14 cellular contexts compared by ENCODE assay signal in genomic region chr3:48711727-48712126, GRCh38. TPM values are rescaled to one million over a fixed set of nuclear protein-coding genes. Genes with fewer than 3 reads are reported as not detected.
A peak's percentile ranks its signal among the peaks of the same experiment; 100 is the strongest.
DNase-seq lines count a peak whose midpoint lies in the region; TF ChIP-seq lines count a peak whose summit lies in the region.
"Had no signal": no experiment of that assay in that cellular context is flagged by ENCODE, and none has a peak within 500 bp of the region (broad histone marks: within the 10 kb centered on the region; RNA-seq: fewer than 3 reads in every experiment).

No MANE protein-coding gene starts in this region.

- peak; percentile 38 for DNase-seq in D341Med (ENCODE audit: low spot score)
- peak; percentile 79 for DNase-seq in MG63
- DNase-seq in chondrocyte (ENCODE audit: low spot score), result no peak
- DNase-seq in caudate nucleus (lab: John Stamatoyannopoulos, UW), result no peak
- no peak for DNase-seq in G401 (ENCODE audit: low spot score)
- DNase-seq in sigmoid colon, result no peak
- DNase-seq: cortex of kidney; GDM1; heart right ventricle; right cardiac atrium; SIG-M5; stimulated activated CD4-positive, alpha-beta T cell treated with anti-CD3 and anti-CD28 coated beads, Interleukin-4, amount 100 ng/mL, for 1 hour; upper lobe of left lung had no signal

- TF ChIP-seq EP300 in sigmoid colon (IDR thresholded peaks at IDR 0.05), result no peak

- peak overlapping the region; percentile 8 for H3K27ac ChIP-seq in neutrophil
- H3K27ac ChIP-seq in caudate nucleus (ENCODE audit: low read depth, low read length), result no peak overlapping the region
- H3K27ac ChIP-seq in sigmoid colon, result no peak overlapping the region
- H3K27ac ChIP-seq: heart right ventricle had no signal

- WGBS in sigmoid colon, 2 donors, result 44 to 61% methylated on average over 2 of the region's 2 CpGs

- no peaks in the 10 kb centered on the region for H3K27me3 ChIP-seq in MG63
- H3K27me3 ChIP-seq in neutrophil, result no peaks in the 10 kb centered on the region
- no peaks in the 10 kb centered on the region for H3K27me3 ChIP-seq in sigmoid colon
- H3K27me3 ChIP-seq: heart right ventricle, upper lobe of left lung had no signal

- in situ Hi-C loops in G401 (cut with HindIII; ENCODE audit: low sequenced_read_pairs), result no loop called here

- TF ChIP-seq POLR2A in sigmoid colon (IDR thresholded peaks at IDR 0.05), result no peak

- H3K27me3 Mint-ChIP-seq in chondrocyte (ENCODE audit: low read depth), result no peaks in the 10 kb centered on the region

- H3K9me3 Mint-ChIP-seq in chondrocyte (ENCODE audit: low read depth), result no peaks in the 10 kb centered on the region

- H3K36me3 ChIP-seq in MG63, result peaks cover 18% of the 10 kb centered on the region
- H3K36me3 ChIP-seq in neutrophil, result peaks cover 61% of the 10 kb centered on the region
- peaks cover 0 to 66% (median 11%) of the 10 kb centered on the region in 4 donors for H3K36me3 ChIP-seq in sigmoid colon

- no peak overlapping the region for H3K4me3 Mint-ChIP-seq in chondrocyte (ENCODE audit: unreplicated experiment)

- intact Hi-C loops in sigmoid colon (cut with DNase I), result no loop called here

- H3K4me1 Mint-ChIP-seq in chondrocyte (ENCODE audit: low read depth), result peaks cover 57% of the 10 kb centered on the region

- H3K4me1 ChIP-seq in neutrophil (ENCODE audit: control insufficient read depth in 1 of 2, insufficient read depth in 1 of 2, low read depth in 1 of 2, low read length in 1 of 2) (peaks cover 9 to 18% of the 10 kb centered on the region in 2 experiments), sigmoid colon (peaks cover 0 to 72% (median 68%) of the 10 kb centered on the region in 4 donors)

- peaks cover 8% of the 10 kb centered on the region for H3K36me3 Mint-ChIP-seq in chondrocyte (ENCODE audit: low read depth)

- H3K27ac Mint-ChIP-seq in chondrocyte (ENCODE audit: unreplicated experiment), result peak overlapping the region; percentile 42

- TF ChIP-seq CTCF in chondrocyte (IDR thresholded peaks at IDR 0.05) (no peak), neutrophil (IDR thresholded peaks at IDR 0.05) (no peak), sigmoid colon (IDR thresholded peaks at IDR 0.05) (no peak)

- no peaks in the 10 kb centered on the region for H3K9me3 ChIP-seq in MG63
- no peaks in the 10 kb centered on the region for H3K9me3 ChIP-seq in neutrophil
- H3K9me3 ChIP-seq in sigmoid colon, result no peaks in the 10 kb centered on the region
- H3K9me3 ChIP-seq: heart right ventricle, upper lobe of left lung had no signal

- H3K4me3 ChIP-seq in MG63 (no peak overlapping the region), neutrophil (ENCODE audit: low read depth in 1 of 2, low read length in 1 of 2) (no peak overlapping the region), sigmoid colon (no peak overlapping the region)
- H3K4me3 ChIP-seq: heart right ventricle, upper lobe of left lung had no signal

RNA-seq across cellular contexts. Expression of gene IP6K2, which starts 5.3 kb away (rescaled TPM):
- total RNA-seq in MG63 (2014; rRNA removed; shearing (Covaris generic); ENCODE audit: low replicate concordance), result 14.6 and 15.9 TPM in 2 replicates
- total RNA-seq in chondrocyte, result 68.8 to 109 TPM (median 72.3 TPM) in 3 replicates
- 105 and 114 TPM in 2 replicates for total RNA-seq in G401 (2014; rRNA removed; shearing (Covaris generic))
- 100 to 1,000 TPM in 1 of 4 donors, 10 to 100 TPM in 3; 39.0 to 109 (median 58.7) TPM for total RNA-seq in sigmoid colon
- 100 to 1,000 TPM in 1 of 3 donors, 10 to 100 TPM in 2; 77.9 to 142 (median 97.2) TPM for polyA plus RNA-seq in sigmoid colon

RNA-seq across cellular contexts. Expression of gene NCKIPSD, which starts 26.0 kb away (rescaled TPM):
- total RNA-seq in MG63 (2014; rRNA removed; shearing (Covaris generic); ENCODE audit: low replicate concordance), result 2.0 and 4.8 TPM in 2 replicates
- total RNA-seq in chondrocyte (24.0 to 27.2 TPM (median 24.7 TPM) in 3 replicates), sigmoid colon (10 to 100 TPM in 3 of 4 donors, 1 to 10 TPM in 1; 7.7 to 29.3 (median 22.8) TPM)
- total RNA-seq in G401 (2014; rRNA removed; shearing (Covaris generic)), result 12.9 and 17.1 TPM in 2 replicates
- polyA plus RNA-seq in sigmoid colon, result 10 to 100 TPM; 10.2 to 17.7 (median 14.3) TPM

RNA-seq across cellular contexts. Expression of gene CELSR3, which starts 49.0 kb away (rescaled TPM):
- 0.05 and 0.16 TPM in 2 replicates for total RNA-seq in MG63 (2014; rRNA removed; shearing (Covaris generic); ENCODE audit: low replicate concordance)
- total RNA-seq in chondrocyte (9.6 to 11.4 TPM (median 10.5 TPM) in 3 replicates), sigmoid colon (1 to 10 TPM in 2 of 4 donors, under 1 TPM in 2; 0.33 to 1.4 (median 0.72) TPM)
- total RNA-seq in G401 (2014; rRNA removed; shearing (Covaris generic)), result 4.6 and 5.0 TPM in 2 replicates
- polyA plus RNA-seq in sigmoid colon, result 1 to 10 TPM in 1 of 3 donors, under 1 TPM in 2; under 0.01 to 2.5 (median under 0.01) TPM

Comparison
In these comparisons a context has a peak if more than half of its experiments do, and no peak if none do; other contexts are left out.
1. DNase-seq: peak in D341Med (single experiment) and MG63 (single experiment); none in chondrocyte (single experiment), caudate nucleus (0 of 61), G401 (single experiment) and sigmoid colon (single experiment).